In the genomic region with DNA sequence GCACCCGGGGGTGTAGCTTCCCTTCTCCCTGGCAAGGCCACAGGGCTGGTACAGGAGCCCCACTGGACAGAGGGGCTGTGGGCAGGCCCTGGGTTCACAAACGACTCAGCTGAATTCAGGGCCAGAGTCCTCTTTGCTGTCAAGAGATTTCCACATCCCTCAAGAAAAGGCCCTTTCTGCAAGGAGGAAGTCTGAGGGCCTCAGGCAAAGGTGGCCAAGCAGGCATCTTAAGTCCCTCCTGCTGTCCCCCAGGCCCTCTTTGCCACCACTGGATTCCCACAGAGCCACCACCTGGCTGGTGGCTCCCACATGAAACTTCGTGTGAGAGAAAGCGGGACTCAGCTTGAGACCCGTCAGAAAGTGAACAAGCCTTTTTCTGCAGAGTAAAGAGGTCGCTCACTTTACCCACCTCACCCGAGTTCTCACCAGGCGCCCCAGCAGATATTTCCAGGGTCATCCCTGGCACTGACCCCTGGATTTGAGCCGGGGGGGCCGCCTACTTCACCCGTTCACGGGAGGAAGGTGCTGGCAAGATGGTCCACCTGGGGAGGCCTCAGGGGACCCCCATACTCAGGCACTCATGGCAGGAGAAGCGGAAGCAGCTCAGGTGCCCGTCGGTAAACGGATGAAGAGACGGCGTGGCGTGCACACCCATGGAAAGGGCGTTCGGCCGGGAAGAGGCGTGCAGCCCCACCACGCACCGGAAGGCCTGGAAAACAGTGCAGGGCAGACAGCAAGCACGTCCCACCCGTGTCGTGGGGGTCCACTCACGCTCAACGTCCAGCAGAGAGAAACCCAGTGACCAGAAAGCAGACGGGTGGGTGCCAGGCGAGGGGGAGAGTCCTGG, we compare ENCODE assay signal across 10 cellular contexts. TPM values are rescaled to one million over a fixed set of nuclear protein-coding genes. Genes with fewer than 3 reads are reported as not detected.
DNase-seq lines count a peak whose midpoint lies in the region; ATAC-seq and FAIRE-seq lines count a peak whose summit lies in the region.
"Had no signal": no experiment of that assay in that cellular context is flagged by ENCODE, and none has a peak within 500 bp of the region (broad histone marks: within the 10 kb centered on the region; RNA-seq: fewer than 3 reads in every experiment).

No MANE protein-coding gene starts in this region.

- peak overlapping the region; percentile 95 to 100 for H3K4me3 Mint-ChIP-seq in effector memory CD8-positive, alpha-beta T cell
- H3K4me3 Mint-ChIP-seq: GM23338 had no signal

- H3K27ac Mint-ChIP-seq in effector memory CD8-positive, alpha-beta T cell = peak overlapping the region; percentile 95 to 99
- H3K27ac Mint-ChIP-seq: GM23338 had no signal

- ATAC-seq in effector memory CD8-positive, alpha-beta T cell (replicated peaks) = no peak
- ATAC-seq in stimulated activated naive CD8-positive, alpha-beta T cell treated with anti-CD3 and anti-CD28 coated beads, Interleukin-15, Interleukin-2, amounts not matched to agents 100 U/mL and 50 U/mL, for 24 hours = no peak
- no peak for ATAC-seq in GM18498 (IDR thresholded peaks at IDR 0.05; ENCODE audit: unreplicated experiment)
- ATAC-seq: GM23338 had no signal

- H3K9me3 Mint-ChIP-seq in effector memory CD8-positive, alpha-beta T cell = no peaks in the 10 kb centered on the region
- H3K9me3 Mint-ChIP-seq: GM23338 had no signal

- FAIRE-seq in frontal cortex (lab: Jason Lieb, UNC) = no peak

- peaks cover 85% of the 10 kb centered on the region for H3K36me3 Mint-ChIP-seq in effector memory CD8-positive, alpha-beta T cell (ENCODE audit: insufficient read depth)

- DNase-seq in activated CD4-positive, alpha-beta T cell treated with anti-CD3 and anti-CD28 coated beads for 48 hours = peak; percentile 37
- DNase-seq in activated CD4-positive, alpha-beta T cell treated with anti-CD3 and anti-CD28 coated beads, Interleukin-2, amount 50 U/mL, for 1 hour = no peak
- DNase-seq in SKM-1 treated with dmso at 0.1 percent for 144 hours (lab: John Stamatoyannopoulos, UW; ENCODE audit: unreplicated experiment) (peak; percentile 65), frontal cortex (ENCODE audit: low spot score in 2 of 2) (no peak)
- DNase-seq in effector memory CD8-positive, alpha-beta T cell = no peak
- peak; percentile 50 for DNase-seq in stimulated activated naive CD8-positive, alpha-beta T cell treated with anti-CD3 and anti-CD28 coated beads, Interleukin-15, Interleukin-2, amounts not matched to agents 100 U/mL and 50 U/mL, for 24 hours
- DNase-seq in NK-92 treated with Interleukin-12 subunit alpha and Interleukin-12 subunit beta, amount 100 ng/mL, for 24 hours (lab: John Stamatoyannopoulos, UW) = no peak

- H3K4me1 Mint-ChIP-seq in effector memory CD8-positive, alpha-beta T cell (ENCODE audit: low read depth in 2 of 2) = peaks cover 25 to 65% of the 10 kb centered on the region in 2 donors

- no peaks in the 10 kb centered on the region for H3K27me3 Mint-ChIP-seq in effector memory CD8-positive, alpha-beta T cell

RNA-seq across cellular contexts. Expression of a gene that starts 3.6 kb away (rescaled TPM):
- total RNA-seq in frontal cortex = 10.2 TPM

RNA-seq across cellular contexts. Expression of a gene that starts 3.7 kb away (rescaled TPM):
- 15.1 TPM for total RNA-seq in frontal cortex

RNA-seq across cellular contexts. Expression of a gene that starts 16.3 kb away (rescaled TPM):
- total RNA-seq in frontal cortex = not detected
- total RNA-seq: A172 had no signal

RNA-seq across cellular contexts. Expression of a gene that starts 39.7 kb away (rescaled TPM):
- total RNA-seq in frontal cortex = 66.0 TPM

RNA-seq across cellular contexts. Expression of a gene that starts 51.7 kb away (rescaled TPM):
- 24.9 TPM for total RNA-seq in frontal cortex

Comparison
In these comparisons a context has a peak if more than half of its experiments do, and no peak if none do; other contexts are left out.
1. DNase-seq: peak in activated CD4-positive, alpha-beta T cell treated with anti-CD3 and anti-CD28 coated beads for 48 hours (single experiment), SKM-1 treated with dmso at 0.1 percent for 144 hours (single experiment) and stimulated activated naive CD8-positive, alpha-beta T cell treated with anti-CD3 and anti-CD28 coated beads, Interleukin-15, Interleukin-2, amounts not matched to agents 100 U/mL and 50 U/mL, for 24 hours (single experiment); none in activated CD4-positive, alpha-beta T cell treated with anti-CD3 and anti-CD28 coated beads, Interleukin-2, amount 50 U/mL, for 1 hour (single experiment), effector memory CD8-positive, alpha-beta T cell (0 of 3), frontal cortex (0 of 2) and NK-92 treated with Interleukin-12 subunit alpha and Interleukin-12 subunit beta, amount 100 ng/mL, for 24 hours (single experiment).